Comparison of ENCODE assay signal across 30 cellular contexts in the genomic region with DNA sequence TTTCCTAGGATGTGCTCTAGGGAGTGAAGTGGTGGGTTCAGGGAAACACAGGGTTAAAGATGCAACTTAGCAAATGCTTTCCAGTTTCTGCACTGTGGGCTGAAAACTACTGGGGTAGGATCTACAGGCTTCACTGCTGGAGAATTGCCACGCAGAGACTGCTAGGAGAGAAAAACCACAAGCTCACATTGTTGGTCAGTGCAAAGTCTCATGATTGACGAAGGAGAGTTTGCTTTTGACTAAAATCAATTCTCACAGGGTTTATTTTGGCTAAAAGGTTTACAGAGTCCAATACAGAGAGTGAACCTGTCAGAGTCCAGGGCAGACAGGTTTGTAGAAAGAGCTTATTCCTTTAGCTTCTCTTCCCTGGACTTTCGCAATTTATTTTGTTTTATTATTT.
DNase-seq lines count a peak whose midpoint lies in the region; ATAC-seq and TF ChIP-seq lines count a peak whose summit lies in the region.
"Had no signal": no experiment of that assay in that cellular context is flagged by ENCODE, and none has a peak within 500 bp of the region (broad histone marks: within the 10 kb centered on the region; RNA-seq: fewer than 3 reads in every experiment).

No MANE protein-coding gene starts in this region.

- H3K14ac ChIP-seq in mesenchymal stem cell (ENCODE audit: low read length in 2 of 2): no peak overlapping the region

- H2AFZ ChIP-seq in mesenchymal stem cell (ENCODE audit: low read depth, low read length): no peak overlapping the region

- H3K4me1 Mint-ChIP-seq in chondrocyte (ENCODE audit: low read depth) (peaks cover 41% of the 10 kb centered on the region), Calu3 (ENCODE audit: low read depth, unreplicated experiment) (no peaks in the 10 kb centered on the region)
- no peaks in the 10 kb centered on the region for H3K4me1 Mint-ChIP-seq in naive thymus-derived CD8-positive, alpha-beta T cell
- H3K4me1 Mint-ChIP-seq: memory B cell, T-helper 17 cell had no signal

- intact Hi-C loops in Calu3 (cut with micrococcal nuclease; ENCODE audit: unreplicated experiment): no loop called here

- H3K4ac ChIP-seq in mesenchymal stem cell (ENCODE audit: low read depth in 1 of 2, low read length in 2 of 2): no peak overlapping the region

- H2BK120ac ChIP-seq in mesenchymal stem cell (ENCODE audit: low read depth, low read length): no peak overlapping the region

- H3K27me3 Mint-ChIP-seq in chondrocyte (ENCODE audit: low read depth) (no peaks in the 10 kb centered on the region), Calu3 (ENCODE audit: unreplicated experiment) (no peaks in the 10 kb centered on the region)
- peaks cover 0 to 9% (median 3%) of the 10 kb centered on the region in 5 donors for H3K27me3 Mint-ChIP-seq in naive thymus-derived CD8-positive, alpha-beta T cell
- H3K27me3 Mint-ChIP-seq: memory B cell had no signal

- 62% methylated on average over 2 of the region's 3 CpGs for WGBS in mesenchymal stem cell

- H3K27me3 ChIP-seq in mesenchymal stem cell (ENCODE audit: control insufficient read depth in 1 of 2, insufficient read depth in 1 of 2, low read length in 2 of 2): no peaks in the 10 kb centered on the region
- H3K27me3 ChIP-seq: adrenal gland; BLaER1 treated with 17β-estradiol and CSF1 and Interleukin-3, amounts not matched to agents 10 nM and 100 nM had no signal

- H3K4me2 ChIP-seq in mesenchymal stem cell (ENCODE audit: low read length, poor library complexity, severe bottlenecking): peak overlapping the region; percentile 25
- H3K4me2 ChIP-seq: A549; BLaER1 treated with 17β-estradiol and CSF1 and Interleukin-3, amounts not matched to agents 10 nM and 100 nM; smooth muscle cell had no signal

- no peak for TF ChIP-seq CTCF in chondrocyte (IDR thresholded peaks at IDR 0.05)
- TF ChIP-seq CTCF in Calu3 (IDR thresholded peaks at IDR 0.05; ENCODE audit: unreplicated experiment): no peak

- H3K23ac ChIP-seq in mesenchymal stem cell (ENCODE audit: low read length in 2 of 2): no peak overlapping the region

- H2BK12ac ChIP-seq in mesenchymal stem cell (ENCODE audit: low read length in 2 of 2): no peak overlapping the region

- H3K9me3 Mint-ChIP-seq in chondrocyte (ENCODE audit: low read depth): peaks cover 12% of the 10 kb centered on the region
- peaks cover 0 to 4% (median 0%) of the 10 kb centered on the region in 9 donors for H3K9me3 Mint-ChIP-seq in naive thymus-derived CD8-positive, alpha-beta T cell
- H3K9me3 Mint-ChIP-seq in Calu3 (ENCODE audit: low read depth, unreplicated experiment): no peaks in the 10 kb centered on the region

- no peak overlapping the region for H3K4me3 Mint-ChIP-seq in chondrocyte (ENCODE audit: unreplicated experiment)
- H3K4me3 Mint-ChIP-seq in naive thymus-derived CD8-positive, alpha-beta T cell: no peak overlapping the region
- H3K4me3 Mint-ChIP-seq in Calu3 (ENCODE audit: low read depth, unreplicated experiment): no peak overlapping the region
- H3K4me3 Mint-ChIP-seq: endodermal cell, memory B cell, nephron, T-helper 17 cell had no signal

- H2BK5ac ChIP-seq in mesenchymal stem cell (ENCODE audit: low read depth, low read length, poor library complexity, severe bottlenecking): no peak overlapping the region

- H4K8ac ChIP-seq in mesenchymal stem cell (ENCODE audit: low read length): no peak overlapping the region

- H3K4me3 ChIP-seq in mesenchymal stem cell (ENCODE audit: insufficient read depth in 1 of 2, low read depth in 1 of 2, low read length in 2 of 2): no peak overlapping the region
- H3K4me3 ChIP-seq: A549; adrenal gland; BLaER1 treated with 17β-estradiol and CSF1 and Interleukin-3, amounts not matched to agents 10 nM and 100 nM; GM12878; prostate gland; smooth muscle cell had no signal

- H3K18ac ChIP-seq in mesenchymal stem cell (ENCODE audit: low read depth in 1 of 2, low read length in 2 of 2): no peak overlapping the region

- H3K36me3 Mint-ChIP-seq in chondrocyte (ENCODE audit: low read depth): peaks cover 4% of the 10 kb centered on the region
- no peaks in the 10 kb centered on the region for H3K36me3 Mint-ChIP-seq in naive thymus-derived CD8-positive, alpha-beta T cell
- H3K36me3 Mint-ChIP-seq in Calu3 (ENCODE audit: insufficient read depth, unreplicated experiment): no peaks in the 10 kb centered on the region
- H3K36me3 Mint-ChIP-seq: memory B cell had no signal

- peaks cover 3% of the 10 kb centered on the region for H3K4me1 ChIP-seq in mesenchymal stem cell (ENCODE audit: control insufficient read depth, insufficient read depth, low read depth, low read length)
- H3K4me1 ChIP-seq: A549, adrenal gland, prostate gland had no signal

- no peaks in the 10 kb centered on the region for H3K36me3 ChIP-seq in mesenchymal stem cell (ENCODE audit: control insufficient read depth in 1 of 2, insufficient read depth in 2 of 2, low read depth in 1 of 2, low read length in 2 of 2)
- H3K36me3 ChIP-seq: adrenal gland; BLaER1 treated with 17β-estradiol and CSF1 and Interleukin-3, amounts not matched to agents 10 nM and 100 nM; prostate gland had no signal

- no peak overlapping the region for H2BK15ac ChIP-seq in mesenchymal stem cell (ENCODE audit: low read depth, poor library complexity, severe bottlenecking)

- H3K9me3 ChIP-seq in mesenchymal stem cell (ENCODE audit: control insufficient read depth, low read length): peaks cover 4% of the 10 kb centered on the region
- H3K9me3 ChIP-seq: A549; adrenal gland; BLaER1 treated with 17β-estradiol and CSF1 and Interleukin-3, amounts not matched to agents 10 nM and 100 nM; prostate gland had no signal

- CTCF ChIA-PET in Calu3 (lab: Charles Lee): interaction anchor here (0.6 kb wide), 1 partner anchor 33 kb away, joined by 3 read pairs; no protein-coding TSS in a partner anchor

- ATAC-seq in naive thymus-derived CD8-positive, alpha-beta T cell: no peak
- ATAC-seq: A549, GM12878, T-helper 17 cell had no signal

- POLR2A ChIA-PET in naive thymus-derived CD8-positive, alpha-beta T cell (lab: Charles Lee): no interaction called here

- DNase-seq in DMS79 (lab: John Stamatoyannopoulos, UW) (peak; percentile 69), NCI-H526 treated with DMSO at 0.1 percent for 48 hours (lab: John Stamatoyannopoulos, UW) (peak; percentile 94), chondrocyte (ENCODE audit: low spot score) (no peak), mesenchymal stem cell (no peak), cerebellum (ENCODE audit: low spot score) (no peak), AML-193 (lab: John Stamatoyannopoulos, UW) (no peak), Calu3 (no peak)
- DNase-seq in naive thymus-derived CD8-positive, alpha-beta T cell: no peak
- DNase-seq: activated gamma-delta T cell treated with Interleukin-2 at 50 U/mL for 16 hours; adrenal gland; cerebellar nuclear complex; endodermal cell; foreskin fibroblast; GDM1; hypothalamus; KG1; NCI-H1092 treated with DMSO at 0.1 percent for 48 hours; NCI-H2081 treated with DMSO at 0.1 percent for 48 hours; OCI-M1; SHP77 treated with DMSO at 0.1 percent for 48 hours; stimulated activated CD4-positive, alpha-beta T cell treated with anti-CD3 and anti-CD28 coated beads, Interleukin-4, amount 100 ng/mL, for 1 hour; T-helper 17 cell had no signal

- H3K79me1 ChIP-seq in mesenchymal stem cell (replicated peaks; ENCODE audit: low read length, poor library complexity, severe bottlenecking): no peaks in the 10 kb centered on the region

- H3K27ac Mint-ChIP-seq in chondrocyte (ENCODE audit: unreplicated experiment) (peak overlapping the region; percentile 30), Calu3 (ENCODE audit: unreplicated experiment) (no peak overlapping the region)
- no peak overlapping the region for H3K27ac Mint-ChIP-seq in naive thymus-derived CD8-positive, alpha-beta T cell
- H3K27ac Mint-ChIP-seq: endodermal cell, memory B cell, nephron, T-helper 17 cell had no signal

- BruUV-seq in Calu3 (replicated peaks; lab: Mats Ljungman, UMichigan): no TSS peak

- H4K91ac ChIP-seq in mesenchymal stem cell (ENCODE audit: low read length): no peak overlapping the region

- no peak overlapping the region for H2AK5ac ChIP-seq in mesenchymal stem cell (ENCODE audit: low read length, severe bottlenecking)

- H3K27ac ChIP-seq in mesenchymal stem cell (ENCODE audit: low read length, poor library complexity, severe bottlenecking): no peak overlapping the region
- H3K27ac ChIP-seq: A549; adrenal gland; BLaER1 treated with 17β-estradiol and CSF1 and Interleukin-3, amounts not matched to agents 10 nM and 100 nM; prostate gland; VCaP had no signal

- H3K9ac ChIP-seq in mesenchymal stem cell (ENCODE audit: low read length): no peak overlapping the region
- H3K9ac ChIP-seq: BLaER1 treated with 17β-estradiol and CSF1 and Interleukin-3, amounts not matched to agents 10 nM and 100 nM had no signal

Comparison
In these comparisons a context has a peak if more than half of its experiments do, and no peak if none do; other contexts are left out.
1. DNase-seq: peak in DMS79 (single experiment) and NCI-H526 treated with DMSO at 0.1 percent for 48 hours (single experiment); none in chondrocyte (single experiment), mesenchymal stem cell (single experiment), cerebellum (single experiment), AML-193 (0 of 2), naive thymus-derived CD8-positive, alpha-beta T cell (0 of 10) and Calu3 (single experiment).